Comparison of ENCODE assay signal across 8 cellular contexts in the genomic region with DNA sequence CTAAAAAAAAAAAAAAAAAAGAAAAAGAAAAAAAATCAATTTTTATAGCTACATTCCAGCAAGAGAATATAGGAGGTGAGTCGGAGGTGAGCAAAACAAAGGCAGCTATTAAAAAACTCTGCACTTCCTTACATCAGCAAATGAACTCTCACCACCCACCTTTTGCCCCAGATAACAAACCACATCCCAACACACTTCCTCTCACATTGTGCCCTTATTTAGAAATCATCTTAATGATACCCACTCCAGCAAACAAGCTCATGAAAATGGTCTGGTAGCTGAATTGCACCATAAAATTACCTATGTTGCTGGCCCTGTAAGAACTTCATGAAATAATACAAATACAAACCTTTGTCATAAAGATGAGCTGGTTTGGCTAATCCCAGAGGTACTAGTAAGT.
DNase-seq lines count a peak whose midpoint lies in the region; ATAC-seq and TF ChIP-seq lines count a peak whose summit lies in the region.

No MANE protein-coding gene starts in this region.

- peaks cover 6 to 34% of the 10 kb centered on the region in 2 donors for H3K36me3 Mint-ChIP-seq in activated T-cell treated with anti-CD3 and anti-CD28 coated beads, Interleukin-2, amount 50 U/mL, for 72 hours (ENCODE audit: insufficient read depth in 2 of 2)

- H3K9me3 Mint-ChIP-seq in activated T-cell treated with anti-CD3 and anti-CD28 coated beads, Interleukin-2, amount 50 U/mL, for 72 hours, result no peaks in the 10 kb centered on the region

- H3K4me1 ChIP-seq in parathyroid adenoma (peaks cover 39% of the 10 kb centered on the region), BE2C (peaks cover 3% of the 10 kb centered on the region; the same call in 1 of the 2 replicates)

- H3K27me3 Mint-ChIP-seq in activated T-cell treated with anti-CD3 and anti-CD28 coated beads, Interleukin-2, amount 50 U/mL, for 72 hours (ENCODE audit: low read depth), result no peaks in the 10 kb centered on the region

- H3K9ac ChIP-seq in parathyroid adenoma, result no peak overlapping the region

- no peak overlapping the region for H2AFZ ChIP-seq in parathyroid adenoma

- no peak for TF ChIP-seq CTCF in parathyroid adenoma (IDR thresholded peaks at IDR 0.05)
- TF ChIP-seq CTCF in BE2C (IDR thresholded peaks at IDR 0.05; ENCODE audit: low read depth, low read length), result no peak

- H3K36me3 ChIP-seq in parathyroid adenoma (ENCODE audit: control insufficient read depth, insufficient read depth, low read length) (no peaks in the 10 kb centered on the region), BE2C (no peaks in the 10 kb centered on the region), MG63 (no peaks in the 10 kb centered on the region)

- peak overlapping the region; percentile 36 for H3K27ac Mint-ChIP-seq in activated T-cell treated with anti-CD3 and anti-CD28 coated beads, Interleukin-2, amount 50 U/mL, for 72 hours

- peaks cover 51% of the 10 kb centered on the region for H3K4me1 Mint-ChIP-seq in activated T-cell treated with anti-CD3 and anti-CD28 coated beads, Interleukin-2, amount 50 U/mL, for 72 hours (ENCODE audit: low read depth)

- peak overlapping the region; percentile 38 to 76 for H3K4me3 Mint-ChIP-seq in activated T-cell treated with anti-CD3 and anti-CD28 coated beads, Interleukin-2, amount 50 U/mL, for 72 hours

- peak; percentile 0 for DNase-seq in NOMO-1 treated with DMSO at 0.1 percent for 48 hours (lab: John Stamatoyannopoulos, UW; ENCODE audit: unreplicated experiment)
- DNase-seq in NOMO-1 (lab: John Stamatoyannopoulos, UW; ENCODE audit: unreplicated experiment in 2 of 2), result no peak
- DNase-seq in activated T-cell treated with anti-CD3 and anti-CD28 coated beads, Interleukin-2, amount 50 U/mL, for 72 hours, result peak in 1 of 2 donors; percentile 20
- DNase-seq in BE2C, result no peak
- no peak for DNase-seq in MG63

- H3K79me2 ChIP-seq in parathyroid adenoma, result no peaks in the 10 kb centered on the region

- ATAC-seq in HG03469 (IDR thresholded peaks at IDR 0.05; ENCODE audit: unreplicated experiment) (peak; percentile 44), SK-N-SH treated with all-trans-retinoic acid at 6 μM for 48 hours (no peak)
- ATAC-seq in activated T-cell treated with anti-CD3 and anti-CD28 coated beads, Interleukin-2, amount 50 U/mL, for 72 hours (replicated peaks in 1 of 2), result peak; percentile 71 to 78

- peak overlapping the region; percentile 24 for H3K27ac ChIP-seq in parathyroid adenoma

- no peak overlapping the region for H3K4me2 ChIP-seq in parathyroid adenoma (ENCODE audit: low read length)

- H3K27me3 ChIP-seq in parathyroid adenoma (ENCODE audit: control insufficient read depth, insufficient read depth, low read length) (no peaks in the 10 kb centered on the region), BE2C (no peaks in the 10 kb centered on the region), MG63 (no peaks in the 10 kb centered on the region)

- no peaks in the 10 kb centered on the region for H3K9me3 ChIP-seq in parathyroid adenoma (ENCODE audit: control insufficient read depth, low read length)
- H3K9me3 ChIP-seq in BE2C, result no peaks in the 10 kb centered on the region
- H3K9me3 ChIP-seq in MG63, result no peaks in the 10 kb centered on the region

- H3K4me3 ChIP-seq in parathyroid adenoma (ENCODE audit: low read depth, low read length) (no peak overlapping the region), BE2C (ENCODE audit: low read depth, low read length) (no peak overlapping the region), MG63 (no peak overlapping the region)

TF ChIP-seq in SK-N-SH treated with all-trans-retinoic acid at 6 μM for 48 hours, 23 proteins besides CTCF, POLR2A, EP300 and RAD21:
- no peak for TF ChIP-seq ZNF70 (CRISPR knock-in tag; IDR thresholded peaks at IDR 0.05)
- TF ChIP-seq RARB (CRISPR knock-in tag; IDR thresholded peaks at IDR 0.05), result no peak
- TF ChIP-seq, protein P1, sequence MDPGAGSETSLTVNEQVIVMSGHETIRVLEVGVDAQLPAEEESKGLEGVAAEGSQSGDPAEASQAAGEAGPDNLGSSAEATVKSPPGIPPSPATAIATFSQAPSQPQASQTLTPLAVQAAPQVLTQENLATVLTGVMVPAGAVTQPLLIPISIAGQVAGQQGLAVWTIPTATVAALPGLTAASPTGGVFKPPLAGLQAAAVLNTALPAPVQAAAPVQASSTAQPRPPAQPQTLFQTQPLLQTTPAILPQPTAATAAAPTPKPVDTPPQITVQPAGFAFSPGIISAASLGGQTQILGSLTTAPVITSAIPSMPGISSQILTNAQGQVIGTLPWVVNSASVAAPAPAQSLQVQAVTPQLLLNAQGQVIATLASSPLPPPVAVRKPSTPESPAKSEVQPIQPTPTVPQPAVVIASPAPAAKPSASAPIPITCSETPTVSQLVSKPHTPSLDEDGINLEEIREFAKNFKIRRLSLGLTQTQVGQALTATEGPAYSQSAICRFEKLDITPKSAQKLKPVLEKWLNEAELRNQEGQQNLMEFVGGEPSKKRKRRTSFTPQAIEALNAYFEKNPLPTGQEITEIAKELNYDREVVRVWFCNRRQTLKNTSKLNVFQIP (CRISPR knock-in tag; IDR thresholded peaks at IDR 0.05; ENCODE audit: borderline replicate concordance, low read depth), result no peak
- TF ChIP-seq ZFP3 (CRISPR knock-in tag; IDR thresholded peaks at IDR 0.05), result no peak
- no peak for TF ChIP-seq ZNF565 (CRISPR knock-in tag; conservative IDR thresholded peaks at IDR 0.05; ENCODE audit: low read depth)
- TF ChIP-seq, protein P2, sequence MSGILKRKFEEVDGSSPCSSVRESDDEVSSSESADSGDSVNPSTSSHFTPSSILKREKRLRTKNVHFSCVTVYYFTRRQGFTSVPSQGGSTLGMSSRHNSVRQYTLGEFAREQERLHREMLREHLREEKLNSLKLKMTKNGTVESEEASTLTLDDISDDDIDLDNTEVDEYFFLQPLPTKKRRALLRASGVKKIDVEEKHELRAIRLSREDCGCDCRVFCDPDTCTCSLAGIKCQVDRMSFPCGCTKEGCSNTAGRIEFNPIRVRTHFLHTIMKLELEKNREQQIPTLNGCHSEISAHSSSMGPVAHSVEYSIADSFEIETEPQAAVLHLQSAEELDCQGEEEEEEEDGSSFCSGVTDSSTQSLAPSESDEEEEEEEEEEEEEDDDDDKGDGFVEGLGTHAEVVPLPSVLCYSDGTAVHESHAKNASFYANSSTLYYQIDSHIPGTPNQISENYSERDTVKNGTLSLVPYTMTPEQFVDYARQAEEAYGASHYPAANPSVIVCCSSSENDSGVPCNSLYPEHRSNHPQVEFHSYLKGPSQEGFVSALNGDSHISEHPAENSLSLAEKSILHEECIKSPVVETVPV (CRISPR knock-in tag; IDR thresholded peaks at IDR 0.05), result no peak
- no peak for TF ChIP-seq SNAI2 (CRISPR knock-in tag; IDR thresholded peaks at IDR 0.05)
- no peak for TF ChIP-seq ARNTL (CRISPR knock-in tag; IDR thresholded peaks at IDR 0.05; ENCODE audit: borderline replicate concordance, low read depth)
